In genomic region chr10:108980869-108981268, GRCh38 we compare ENCODE assay signal across 34 cellular contexts.
"Had no signal": no experiment of that assay in that cellular context is flagged by ENCODE, and none has a peak within 500 bp of the region (broad histone marks: within the 10 kb centered on the region; RNA-seq: fewer than 3 reads in every experiment).

No MANE protein-coding gene starts in this region.

- H3K4me2 ChIP-seq: KMS-11 had no signal

- H3K27me3 ChIP-seq: MG63 had no signal

- H3K9me3 ChIP-seq: MG63 had no signal

- H3K9ac ChIP-seq: KMS-11 had no signal

- H3K4me3 ChIP-seq: MG63 had no signal

- DNase-seq: Karpas-422, Kasumi-1, MG63, MM.1S, MV-4-11, NCI-H1048, NCI-H1092, NCI-H1092 treated with DMSO at 0.1 percent for 48 hours, NCI-H1105, NCI-H1105 treated with DMSO at 0.1 percent for 48 hours, NCI-H1417, NCI-H1417 treated with DMSO at 0.1 percent for 48 hours, NCI-H1436, NCI-H1436 treated with DMSO at 0.1 percent for 48 hours, NCI-H146, NCI-H1694, NCI-H1694 treated with DMSO at 0.1 percent for 48 hours, NCI-H187, NCI-H187 treated with DMSO at 0.1 percent for 48 hours, NCI-H1930, NCI-H2029, NCI-H2029 treated with DMSO at 0.1 percent for 48 hours, NCI-H2081, NCI-H2081 treated with DMSO at 0.1 percent for 48 hours, NCI-H2107, NCI-H2171, NCI-H2171 treated with DMSO at 0.1 percent for 48 hours, NCI-H2227 treated with DMSO at 0.1 percent for 48 hours, NCI-H226, NCI-H345, NCI-H446, NCI-H446 treated with DMSO at 0.1 percent for 48 hours, NCI-H510A had no signal

- H3K36me3 ChIP-seq: MG63 had no signal

- H3K27ac ChIP-seq: KMS-11 had no signal
